ENCODE assay signal across 19 cellular contexts in genomic region chr9:135995816-135996215, GRCh38.
"Had no signal": no experiment of that assay in that cellular context is flagged by ENCODE, and none has a peak within 500 bp of the region (broad histone marks: within the 10 kb centered on the region; RNA-seq: fewer than 3 reads in every experiment).

No MANE protein-coding gene starts in this region.

- H3K4me3 Mint-ChIP-seq: natural killer cell; stimulated activated memory B cell treated with anti-CD40 and anti-IgM and Interleukin-4, amounts not matched to agents 10 μg/mL and 1 μg/mL and 100 μg/mL, for 72 hours; type B pancreatic cell had no signal

- DNase-seq: dermis blood vessel endothelial cell; effector memory CD4-positive, alpha-beta T cell; foreskin keratinocyte; heart right ventricle; hippocampal formation; left ventricle myocardium inferior; mammary epithelial cell; natural killer cell; psoas muscle; right cardiac atrium; spleen; stimulated activated CD4-positive, alpha-beta T cell treated with anti-CD3 and anti-CD28 coated beads, Interleukin-4, amount 100 ng/mL, for 4 hours; stimulated activated naive CD8-positive, alpha-beta T cell treated with anti-CD3 and anti-CD28 coated beads, Interleukin-15, Interleukin-2, amounts not matched to agents 100 U/mL and 50 U/mL, for 24 hours; substantia nigra; testis; tibial artery had no signal

- H3K9me3 Mint-ChIP-seq: natural killer cell, type B pancreatic cell had no signal

- H3K27me3 Mint-ChIP-seq: type B pancreatic cell had no signal

- H3K27ac Mint-ChIP-seq: natural killer cell; stimulated activated memory B cell treated with anti-CD40 and anti-IgM and Interleukin-4, amounts not matched to agents 10 μg/mL and 1 μg/mL and 100 μg/mL, for 72 hours; type B pancreatic cell had no signal

- ATAC-seq: foreskin keratinocyte; gastroesophageal sphincter; heart right ventricle; natural killer cell; psoas muscle; right cardiac atrium; stimulated activated memory B cell treated with anti-CD40 and anti-IgM and Interleukin-4, amounts not matched to agents 10 μg/mL and 1 μg/mL and 100 μg/mL, for 72 hours; stimulated activated naive CD8-positive, alpha-beta T cell treated with anti-CD3 and anti-CD28 coated beads, Interleukin-15, Interleukin-2, amounts not matched to agents 100 U/mL and 50 U/mL, for 24 hours had no signal

- H3K36me3 Mint-ChIP-seq: natural killer cell; stimulated activated memory B cell treated with anti-CD40 and anti-IgM and Interleukin-4, amounts not matched to agents 10 μg/mL and 1 μg/mL and 100 μg/mL, for 72 hours; type B pancreatic cell had no signal
